ENCODE assay signal across 8 cellular contexts in genomic region chr1:35718492-35719336, GRCh38. TPM values are rescaled to one million over a fixed set of nuclear protein-coding genes. Genes with fewer than 3 reads are reported as not detected.
DNase-seq lines count a peak whose midpoint lies in the region; ATAC-seq and TF ChIP-seq lines count a peak whose summit lies in the region.

Gene C1orf216, minus strand, starts transcription at chr1:35718884. Its CDS starts 2,563 bp downstream, at chr1:35716321.

- H3K4me3 ChIP-seq in right atrium auricular region = peak within 1 kb of the TSS; percentile 66 to 90
- peak within 1 kb of the TSS; percentile 95 for H3K4me3 ChIP-seq in rectal smooth muscle tissue (ENCODE audit: low read length)
- H3K4me3 ChIP-seq in uterus = peak within 1 kb of the TSS; percentile 65 to 95

- H3K36me3 ChIP-seq in right atrium auricular region (peaks cover 13% of the 10 kb centered on the region), rectal smooth muscle tissue (ENCODE audit: control insufficient read depth, insufficient read depth, low read length) (peaks cover 4% of the 10 kb centered on the region), uterus (no peaks in the 10 kb centered on the region)

- H3K27me3 ChIP-seq in right atrium auricular region = no peaks in the 10 kb centered on the region
- H3K27me3 ChIP-seq in rectal smooth muscle tissue (ENCODE audit: control insufficient read depth, insufficient read depth, low read length) = no peaks in the 10 kb centered on the region
- H3K27me3 ChIP-seq in uterus = no peaks in the 10 kb centered on the region

- H3K27ac ChIP-seq in C4-2B (peak within 1 kb of the TSS; percentile 87), angular gyrus (ENCODE audit: low read depth, low read length) (peak within 1 kb of the TSS; percentile 94), right atrium auricular region (peak within 1 kb of the TSS; percentile 79 to 91), rectal smooth muscle tissue (ENCODE audit: low read depth, low read length) (peak within 1 kb of the TSS; percentile 80), uterus (peak within 1 kb of the TSS; percentile 82 to 90)

- ATAC-seq in GM19372 (IDR thresholded peaks at IDR 0.05; ENCODE audit: low read depth, unreplicated experiment) = peak; percentile 54

- H3K9me3 ChIP-seq in right atrium auricular region (no peaks in the 10 kb centered on the region), uterus (no peaks in the 10 kb centered on the region)

- no peak for TF ChIP-seq RAD21 in Ishikawa (IDR thresholded peaks at IDR 0.05; ENCODE audit: low read depth)

- peak; percentile 19 to 57 for TF ChIP-seq POLR2A in uterus (IDR thresholded peaks at IDR 0.05)

- peak; percentile 6; the same call in 1 of the 2 replicates for TF ChIP-seq EP300 in Ishikawa (IDR thresholded peaks at IDR 0.05; ENCODE audit: borderline replicate concordance)

- DNase-seq in T-helper 22 cell (ENCODE audit: low read depth) (peak; percentile 56), right atrium auricular region (ENCODE audit: low spot score) (peak; percentile 70), uterus (peak; percentile 38 to 71)

- H3K9ac ChIP-seq in rectal smooth muscle tissue (ENCODE audit: low read length) = peak within 1 kb of the TSS; percentile 92

- intact Hi-C loops in uterus (cut with DNase I; ENCODE audit: low total_unique reads) = no loop called here

- TF ChIP-seq CTCF in C4-2B (conservative IDR thresholded peaks at IDR 0.05) (no peak), right atrium auricular region (IDR thresholded peaks at IDR 0.05) (peak in 1 of 2 donors; percentile 30), uterus (IDR thresholded peaks at IDR 0.05) (no peak)

- H3K4me1 ChIP-seq in right atrium auricular region = peaks cover 0 to 37% of the 10 kb centered on the region in 2 donors
- H3K4me1 ChIP-seq in rectal smooth muscle tissue (ENCODE audit: control insufficient read depth, insufficient read depth, low read length) = peaks cover 16% of the 10 kb centered on the region
- peaks cover 0 to 15% of the 10 kb centered on the region in 2 donors for H3K4me1 ChIP-seq in uterus

TF ChIP-seq in Ishikawa, 13 proteins besides CTCF, POLR2A, EP300 and RAD21:
- TF ChIP-seq EGR1 (IDR thresholded peaks at IDR 0.05) (peak; percentile 73), TAF1 (IDR thresholded peaks at IDR 0.05; ENCODE audit: low read depth) (peak; percentile 15; the same call in 1 of the 2 replicates), CREB1 (IDR thresholded peaks at IDR 0.05; ENCODE audit: low read depth) (no peak), MAX (IDR thresholded peaks at IDR 0.05) (peak; percentile 81), REST (IDR thresholded peaks at IDR 0.05; ENCODE audit: low read depth) (no peak), TCF12 (IDR thresholded peaks at IDR 0.05; ENCODE audit: low read depth) (peak; percentile 31; the same call in 1 of the 2 replicates), FOXM1 (IDR thresholded peaks at IDR 0.05; ENCODE audit: borderline replicate concordance, low read depth) (no peak), YY1 (IDR thresholded peaks at IDR 0.05; ENCODE audit: low read depth) (no peak), CEBPB (IDR thresholded peaks at IDR 0.05) (no peak), USF1 (IDR thresholded peaks at IDR 0.05) (peak; percentile 77), ZBTB7A (IDR thresholded peaks at IDR 0.05; ENCODE audit: low read depth) (peak; percentile 68; the same call in 1 of the 2 replicates), TEAD4 (IDR thresholded peaks at IDR 0.05) (no peak), NFIC (IDR thresholded peaks at IDR 0.05) (peak; percentile 49; the same call in 1 of the 2 replicates)

RNA-seq across cellular contexts. Expression of gene C1orf216, which starts in this region (rescaled TPM):
- total RNA-seq in right atrium auricular region = 10 to 100 TPM; 13.1 to 16.1 TPM
- 10 to 100 TPM in 3 of 4 donors, 1 to 10 TPM in 1; 9.1 to 21.8 (median 18.4) TPM for total RNA-seq in uterus

Comparison
In these comparisons a context has a peak if more than half of its experiments do, and no peak if none do; other contexts are left out.
1. Peak in every context shown above with its lines: DNase-seq, ATAC-seq, H3K4me3 ChIP-seq and H3K27ac ChIP-seq.